29 cellular contexts compared by ENCODE assay signal in the genomic region with DNA sequence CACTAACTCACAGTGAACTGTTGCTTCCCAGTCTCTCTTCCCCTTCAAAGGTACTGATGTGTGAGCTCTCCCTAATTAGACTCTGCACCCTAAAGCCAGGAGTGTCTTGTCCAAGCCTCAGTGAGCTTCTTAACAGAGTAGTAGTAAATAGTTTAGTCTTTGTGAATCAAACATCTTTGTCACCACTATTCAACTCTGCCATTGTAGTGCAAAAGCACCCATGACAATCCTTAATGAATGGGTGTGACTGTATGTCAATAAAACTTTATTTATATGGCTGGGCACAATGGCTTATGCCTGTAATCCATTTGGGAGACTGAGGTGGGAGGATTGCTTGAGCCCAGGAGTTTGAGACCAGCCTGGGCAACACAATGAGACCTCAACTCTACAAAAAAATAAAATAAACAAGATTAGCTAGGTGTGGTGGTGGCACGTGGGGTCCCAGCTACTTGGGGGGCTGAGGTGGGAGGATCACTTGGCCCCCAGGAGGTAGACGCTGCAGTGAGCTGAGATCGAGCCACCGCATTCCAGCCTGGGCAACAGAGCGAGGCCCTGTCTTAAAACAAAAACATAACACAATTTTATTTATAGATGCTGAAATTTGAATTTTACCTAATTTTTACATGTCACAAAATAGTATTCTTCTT.
"Had no signal": no experiment of that assay in that cellular context is flagged by ENCODE, and none has a peak within 500 bp of the region (broad histone marks: within the 10 kb centered on the region; RNA-seq: fewer than 3 reads in every experiment).

No MANE protein-coding gene starts in this region.

- H3K36me3 Mint-ChIP-seq: activated CD4-positive, alpha-beta memory T cell treated with anti-CD3 and anti-CD28 coated beads for 36 hours; immature natural killer cell; mesothelial cell of epicardium; naive B cell had no signal

- ATAC-seq: gastrocnemius medialis; left colon; stimulated activated naive CD8-positive, alpha-beta T cell treated with anti-CD3 and anti-CD28 coated beads, Interleukin-15, Interleukin-2, amounts not matched to agents 100 U/mL and 50 U/mL, for 24 hours; T-helper 17 cell had no signal

- H3K27me3 Mint-ChIP-seq: activated CD4-positive, alpha-beta T cell treated with anti-CD3 and anti-CD28 coated beads, Interleukin-2, amount 10 ng/mL, durations not matched to agents 24 days and 14 days had no signal

- H3K27ac ChIP-seq: gastrocnemius medialis, testis, WERI-Rb-1 had no signal

- H3K9me3 Mint-ChIP-seq: activated CD4-positive, alpha-beta memory T cell treated with anti-CD3 and anti-CD28 coated beads for 36 hours; activated CD4-positive, alpha-beta T cell treated with anti-CD3 and anti-CD28 coated beads, Interleukin-2, amount 10 ng/mL, durations not matched to agents 24 days and 14 days; immature natural killer cell; mesothelial cell of epicardium had no signal

- H3K36me3 ChIP-seq: gastrocnemius medialis, right atrium auricular region, transverse colon, WERI-Rb-1 had no signal

- H3K4me1 ChIP-seq: gastrocnemius medialis, testis had no signal

- H3K4me1 Mint-ChIP-seq: immature natural killer cell, naive B cell had no signal

- H3K4me3 ChIP-seq: gastrocnemius medialis, right atrium auricular region, testis, transverse colon had no signal

- H3K27ac Mint-ChIP-seq: activated CD4-positive, alpha-beta memory T cell treated with anti-CD3 and anti-CD28 coated beads for 36 hours; activated CD4-positive, alpha-beta T cell treated with anti-CD3 and anti-CD28 coated beads, Interleukin-2, amount 10 ng/mL, durations not matched to agents 24 days and 14 days; immature natural killer cell; T-helper 17 cell had no signal

- H3K27me3 ChIP-seq: gastrocnemius medialis, right atrium auricular region, testis, transverse colon had no signal

- H3K4me3 Mint-ChIP-seq: activated CD4-positive, alpha-beta memory T cell treated with anti-CD3 and anti-CD28 coated beads for 36 hours; activated CD4-positive, alpha-beta T cell treated with anti-CD3 and anti-CD28 coated beads, Interleukin-2, amount 10 ng/mL, durations not matched to agents 24 days and 14 days; immature natural killer cell; mesothelial cell of epicardium; naive B cell; T-helper 17 cell had no signal

- H3K9me3 ChIP-seq: gastrocnemius medialis, right atrium auricular region, testis, transverse colon had no signal

- DNase-seq: activated CD4-positive, alpha-beta memory T cell treated with anti-CD3 and anti-CD28 coated beads for 36 hours; activated CD4-positive, alpha-beta T cell treated with anti-CD3 and anti-CD28 coated beads, Interleukin-2, amount 10 ng/mL, durations not matched to agents 24 days and 14 days; activated CD4-positive, CD25-positive, alpha-beta regulatory T cell treated with anti-CD3 and anti-CD28 coated beads, Interleukin-2, amount 50 U/mL, for 72 hours; activated CD8-positive, alpha-beta memory T cell treated with anti-CD3 and anti-CD28 coated beads, Interleukin-2, amount 50 U/mL, for 4 hours; activated gamma-delta T cell; activated naive CD4-positive, alpha-beta T cell treated with anti-CD3 and anti-CD28 coated beads, Interleukin-2, amount 50 U/mL, for 16 hours; activated T-cell treated with anti-CD3 and anti-CD28 coated beads, Interleukin-2, amount 50 U/mL, for 1 hour; amniotic stem cell; central memory CD4-positive, alpha-beta T cell; dermis blood vessel endothelial cell; effector CD4-positive, alpha-beta T cell; gastrocnemius medialis; glutamatergic neuron; hippocampal formation; immature natural killer cell; kidney; left colon; mammary epithelial cell; naive B cell; nucleus accumbens; stimulated activated CD4-positive, alpha-beta T cell treated with anti-CD3 and anti-CD28 coated beads, Interleukin-15, amount 100 ng/mL, for 24 hours; stimulated activated naive CD8-positive, alpha-beta T cell treated with anti-CD3 and anti-CD28 coated beads, Interleukin-15, Interleukin-2, amounts not matched to agents 100 U/mL and 50 U/mL, for 24 hours; T-helper 17 cell; T1000; testis; transverse colon; WERI-Rb-1 had no signal
